In the genomic region with DNA sequence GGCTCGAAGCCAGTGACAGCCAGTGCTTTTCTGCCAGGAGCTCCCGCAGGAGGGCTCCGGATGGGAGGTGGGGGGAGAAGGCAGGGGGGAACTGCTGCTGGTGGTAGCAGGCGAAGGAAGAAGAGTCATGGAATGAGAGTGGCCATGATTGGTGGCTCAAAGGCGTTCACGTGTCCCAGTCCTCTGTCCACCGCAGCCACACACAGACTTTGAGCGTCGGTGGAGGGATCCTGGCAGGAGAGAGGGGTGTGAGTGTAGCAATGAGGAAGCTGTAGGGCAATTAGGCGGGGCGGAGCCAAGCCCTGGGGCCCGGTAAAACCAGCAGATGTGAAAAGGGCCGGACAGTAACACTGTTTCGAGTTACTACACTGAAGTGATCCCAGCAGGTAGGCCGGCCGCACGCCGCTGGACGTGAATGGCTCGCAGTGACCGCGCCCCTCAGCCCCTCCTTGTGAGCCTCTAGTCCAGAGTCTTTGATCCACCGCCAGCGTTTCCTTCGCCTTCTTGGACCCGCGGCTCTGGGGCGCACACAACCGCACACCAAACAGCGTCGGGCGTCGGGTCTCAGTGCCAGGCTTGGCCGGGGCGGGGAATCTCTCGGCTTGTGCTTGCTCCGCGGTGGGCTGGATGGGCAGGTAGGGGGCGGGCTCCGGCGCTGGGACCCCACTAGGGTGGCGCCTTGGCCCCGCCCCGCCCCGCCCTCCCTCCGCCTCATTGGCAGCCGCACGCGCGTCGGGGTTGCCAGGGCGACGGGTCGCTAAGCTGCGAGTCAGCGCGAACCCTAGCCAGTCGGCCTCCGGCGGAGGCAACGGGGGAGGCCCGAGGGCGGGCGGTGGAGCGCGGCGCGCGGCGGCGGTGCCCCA, we compare ENCODE assay signal across 8 cellular contexts. TPM values are rescaled to one million over a fixed set of nuclear protein-coding genes. Genes with fewer than 3 reads are reported as not detected.
DNase-seq lines count a peak whose midpoint lies in the region; ATAC-seq lines count a peak whose summit lies in the region.

TSS of gene LRRC10B (plus strand) at position 788 of the 863 bp plus-strand sequence. CDS start 250 bp downstream, outside the sequence.

- no peaks in the 10 kb centered on the region for H3K36me3 Mint-ChIP-seq in activated T-helper 2 cell treated with anti-CD3 and anti-CD28 coated beads, Interferon-gamma antibody, Interleukin-2, Interleukin-4, amounts not matched to agents 10 μg/mL and 5 μg/mL and 100 μg/mL, durations not matched to agents 14 hours and 24 hours and 36 hours (ENCODE audit: low read depth)

- H3K27me3 Mint-ChIP-seq in activated T-helper 2 cell treated with anti-CD3 and anti-CD28 coated beads, Interferon-gamma antibody, Interleukin-2, Interleukin-4, amounts not matched to agents 10 μg/mL and 5 μg/mL and 100 μg/mL, durations not matched to agents 14 hours and 24 hours and 36 hours (ENCODE audit: low read depth) = peaks cover 43% of the 10 kb centered on the region

- DNase-seq in NCI-H2081 (lab: John Stamatoyannopoulos, UW) (peak; percentile 22 to 36), NCI-H2081 treated with DMSO at 0.1 percent for 48 hours (lab: John Stamatoyannopoulos, UW) (no peak), NCI-H2171 (lab: John Stamatoyannopoulos, UW) (peak; percentile 88), iPS-NIHi7 (ENCODE audit: extremely low spot score) (peak; percentile 90)
- peak; percentile 23 for DNase-seq in activated T-helper 2 cell treated with anti-CD3 and anti-CD28 coated beads, Interferon-gamma antibody, Interleukin-2, Interleukin-4, amounts not matched to agents 10 μg/mL and 5 μg/mL and 100 μg/mL, durations not matched to agents 14 hours and 24 hours and 36 hours (ENCODE audit: low spot score)
- peak; percentile 40 to 61 for DNase-seq in stimulated activated CD4-positive, alpha-beta T cell treated with anti-CD3 and anti-CD28 coated beads, Interleukin-2, amount 100 ng/mL, for 24 hours

- H3K9me3 Mint-ChIP-seq in activated T-helper 2 cell treated with anti-CD3 and anti-CD28 coated beads, Interferon-gamma antibody, Interleukin-2, Interleukin-4, amounts not matched to agents 10 μg/mL and 5 μg/mL and 100 μg/mL, durations not matched to agents 14 hours and 24 hours and 36 hours = no peaks in the 10 kb centered on the region

- no peak for ATAC-seq in GM21515 (IDR thresholded peaks at IDR 0.05; ENCODE audit: unreplicated experiment)
- ATAC-seq in GM21619 (IDR thresholded peaks at IDR 0.05; ENCODE audit: unreplicated experiment) = no peak

- peaks cover 11% of the 10 kb centered on the region for H3K4me1 Mint-ChIP-seq in activated T-helper 2 cell treated with anti-CD3 and anti-CD28 coated beads, Interferon-gamma antibody, Interleukin-2, Interleukin-4, amounts not matched to agents 10 μg/mL and 5 μg/mL and 100 μg/mL, durations not matched to agents 14 hours and 24 hours and 36 hours (ENCODE audit: low read depth)

- intact Hi-C loops in activated T-helper 2 cell treated with anti-CD3 and anti-CD28 coated beads, Interferon-gamma antibody, Interleukin-2, Interleukin-4, amounts not matched to agents 10 μg/mL and 5 μg/mL and 100 μg/mL, durations not matched to agents 14 hours and 24 hours and 36 hours (cut with micrococcal nuclease) = loop anchor here (10.0 kb wide), 1 partner anchor 1417 kb away; the partner anchor contains the start of gene CHRM1

- peak within 1 kb of the TSS; percentile 58 for H3K4me3 Mint-ChIP-seq in activated T-helper 2 cell treated with anti-CD3 and anti-CD28 coated beads, Interferon-gamma antibody, Interleukin-2, Interleukin-4, amounts not matched to agents 10 μg/mL and 5 μg/mL and 100 μg/mL, durations not matched to agents 14 hours and 24 hours and 36 hours (ENCODE audit: low read depth)

- H3K27ac Mint-ChIP-seq in activated T-helper 2 cell treated with anti-CD3 and anti-CD28 coated beads, Interferon-gamma antibody, Interleukin-2, Interleukin-4, amounts not matched to agents 10 μg/mL and 5 μg/mL and 100 μg/mL, durations not matched to agents 14 hours and 24 hours and 36 hours = no peak within 1 kb of the TSS

RNA-seq across cellular contexts. Expression of gene LRRC10B, which starts in this region (rescaled TPM):
- 0.07 and 0.11 TPM in 2 replicates for total RNA-seq in activated T-helper 2 cell treated with anti-CD3 and anti-CD28 coated beads, Interferon-gamma antibody, Interleukin-2, Interleukin-4, amounts not matched to agents 10 μg/mL and 5 μg/mL and 100 μg/mL, durations not matched to agents 14 hours and 24 hours and 36 hours

Comparison
In these comparisons a context has a peak if more than half of its experiments do, and no peak if none do; other contexts are left out.
1. Peak in DNase-seq in activated T-helper 2 cell treated with anti-CD3 and anti-CD28 coated beads, Interferon-gamma antibody, Interleukin-2, Interleukin-4, amounts not matched to agents 10 μg/mL and 5 μg/mL and 100 μg/mL, durations not matched to agents 14 hours and 24 hours and 36 hours; RNA of the gene not detected or under 1 TPM.